Comparison of ENCODE assay signal across 8 cellular contexts in the genomic region with DNA sequence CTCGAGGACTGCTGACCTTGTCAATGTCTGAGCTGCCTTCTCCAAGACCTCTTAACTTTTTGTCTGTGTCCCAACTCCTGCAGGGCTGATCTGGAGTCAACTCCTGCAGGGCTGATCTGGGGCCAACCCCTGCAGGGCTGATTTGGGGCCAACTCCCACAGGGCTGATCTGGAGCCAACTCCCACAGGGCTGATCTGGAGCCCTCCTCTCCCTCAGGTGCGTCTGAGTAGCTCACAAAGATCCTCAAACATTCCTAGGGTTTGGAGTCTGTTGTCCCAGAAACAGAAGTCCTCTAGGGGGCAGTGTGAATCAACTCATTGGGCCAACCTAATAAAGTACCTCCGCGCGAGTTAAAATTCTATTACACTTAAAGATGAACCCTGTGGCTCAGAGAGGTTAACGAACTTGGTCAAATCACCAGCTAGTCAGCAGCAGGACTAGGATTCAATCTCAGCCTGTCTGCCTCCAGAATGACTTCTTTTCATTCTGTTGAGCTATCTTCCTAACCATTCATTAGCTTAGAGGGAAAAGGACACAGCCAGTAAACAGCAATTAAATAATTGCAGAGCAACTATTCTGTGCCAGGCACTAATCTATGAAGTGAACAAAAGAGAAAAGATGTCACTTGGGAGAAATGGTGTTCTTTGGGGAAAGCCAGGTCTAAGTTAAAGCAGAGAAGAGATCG. TPM values are rescaled to one million over a fixed set of nuclear protein-coding genes. Genes with fewer than 3 reads are reported as not detected.
A peak's percentile ranks its signal among the peaks of the same experiment; 100 is the strongest.
DNase-seq lines count a peak whose midpoint lies in the region; ATAC-seq, FAIRE-seq and TF ChIP-seq lines count a peak whose summit lies in the region.

No MANE protein-coding gene starts in this region.

- H3K4me2 ChIP-seq in PC-3 (ENCODE audit: low read length), result peak overlapping the region; percentile 62

- H3K4me1 ChIP-seq in PC-3 (ENCODE audit: insufficient read depth, low read length), result peaks cover 31% of the 10 kb centered on the region

- no peaks in the 10 kb centered on the region for H3K79me2 ChIP-seq in PC-3 (ENCODE audit: low read length)

- no peak overlapping the region for H3K9ac ChIP-seq in PC-3 (ENCODE audit: low read length)

- peak; percentile 92 for ATAC-seq in PC-3
- peak; percentile 84 to 87 for ATAC-seq in activated T-cell treated with anti-CD3 and anti-CD28 coated beads, Interleukin-2, amount 50 U/mL, for 4 hours
- no peak for ATAC-seq in HG03521 (IDR thresholded peaks at IDR 0.05; ENCODE audit: unreplicated experiment)

- H3K27me3 ChIP-seq in PC-3 (ENCODE audit: low read length), result no peaks in the 10 kb centered on the region

- no peaks in the 10 kb centered on the region for H3K9me3 Mint-ChIP-seq in activated T-cell treated with anti-CD3 and anti-CD28 coated beads, Interleukin-2, amount 50 U/mL, for 4 hours

- POLR2A ChIA-PET in PC-3 (lab: Charles Lee; ENCODE audit: unreplicated experiment), result interaction anchor here (0.5 kb wide), 1 partner anchor 123 kb away, joined by 5 read pairs; no protein-coding TSS in a partner anchor

- H3K27ac ChIP-seq in PC-3 (ENCODE audit: low read length), result no peak overlapping the region

- H4K20me1 ChIP-seq in PC-3 (ENCODE audit: low read length), result no peaks in the 10 kb centered on the region

- H3K36me3 Mint-ChIP-seq in activated T-cell treated with anti-CD3 and anti-CD28 coated beads, Interleukin-2, amount 50 U/mL, for 4 hours (ENCODE audit: insufficient read depth), result no peaks in the 10 kb centered on the region

- H3K9me2 ChIP-seq in PC-3 (replicated peaks; ENCODE audit: low read length), result no peaks in the 10 kb centered on the region

- H3K36me3 ChIP-seq in PC-3 (ENCODE audit: low read depth, low read length), result no peaks in the 10 kb centered on the region

- H3K4me1 Mint-ChIP-seq in activated T-cell treated with anti-CD3 and anti-CD28 coated beads, Interleukin-2, amount 50 U/mL, for 4 hours (ENCODE audit: low read depth), result peaks cover 6% of the 10 kb centered on the region

- intact Hi-C loops in PC-3 (cut with micrococcal nuclease), result loop anchor here (1.0 to 5.0 kb wide), 5 partner anchors 37 to 260 kb away; a partner anchor contains a TSS

- FAIRE-seq in urothelium cell line (lab: Jason Lieb, UNC), result no peak

- H3K27me3 Mint-ChIP-seq in activated T-cell treated with anti-CD3 and anti-CD28 coated beads, Interleukin-2, amount 50 U/mL, for 4 hours (ENCODE audit: low read depth), result peaks cover 22% of the 10 kb centered on the region

- CTCF ChIA-PET in PC-3 (lab: Charles Lee), result interaction anchor here (0.6 to 1.6 kb wide), 15 partner anchors 9 to 530 kb away, joined by 3 to 34 read pairs (median 5); a partner anchor contains a TSS

- BruUV-seq in PC-3 (replicated peaks; lab: Mats Ljungman, UMichigan), result no TSS peak

- peak overlapping the region; percentile 76 for H2AFZ ChIP-seq in PC-3 (ENCODE audit: low read length)

- no peaks in the 10 kb centered on the region for H3K9me3 ChIP-seq in PC-3 (ENCODE audit: low read length)

- H3K4me3 ChIP-seq in LNCaP clone FGC (ENCODE audit: low read depth, low read length) (no peak overlapping the region), PC-3 (ENCODE audit: low read length) (no peak overlapping the region), fibroblast of villous mesenchyme (ENCODE audit: low read depth, low read length) (no peak overlapping the region)

- TF ChIP-seq CTCF in LNCaP clone FGC (IDR thresholded peaks at IDR 0.05; ENCODE audit: control insufficient read depth, extremely low read depth, insufficient read depth), result peak; percentile 89
- TF ChIP-seq CTCF in PC-3 (conservative IDR thresholded peaks at IDR 0.05; ENCODE audit: low read depth, low read length), result peak; percentile 88
- peak; percentile 81 for TF ChIP-seq CTCF in fibroblast of villous mesenchyme (IDR thresholded peaks at IDR 0.05; ENCODE audit: insufficient read depth, low read depth, low read length)

- H3K4me3 Mint-ChIP-seq in activated T-cell treated with anti-CD3 and anti-CD28 coated beads, Interleukin-2, amount 50 U/mL, for 4 hours, result no peak overlapping the region

- DNase-seq in DMS153 treated with DMSO at 0.1 percent for 48 hours (lab: John Stamatoyannopoulos, UW; ENCODE audit: unreplicated experiment) (peak; percentile 87), LNCaP clone FGC (ENCODE audit: low read depth) (peak; percentile 47), PC-3 (peak; percentile 91), fibroblast of villous mesenchyme (ENCODE audit: low read depth) (peak; percentile 72), nucleus accumbens (lab: John Stamatoyannopoulos, UW) (peak in 33 of 56 donors; percentile 2 to 61 (median 15)), urothelium cell line (ENCODE audit: low spot score) (peak; percentile 78)
- peak; percentile 39 for DNase-seq in activated T-cell treated with anti-CD3 and anti-CD28 coated beads, Interleukin-2, amount 50 U/mL, for 4 hours

- H3F3A ChIP-seq in PC-3 (ENCODE audit: low read length, unreplicated experiment), result no peaks in the 10 kb centered on the region

RNA-seq across cellular contexts. Expression of a gene that starts 17.2 kb away (rescaled TPM):
- total RNA-seq in PC-3 (2014; rRNA removed), result 14.7 and 15.1 TPM in 2 replicates
- 10 to 100 TPM in 2 of 3 donors, 1 to 10 TPM in 1; 9.0 to 12.3 (median 11.0) TPM for total RNA-seq in activated T-cell treated with anti-CD3 and anti-CD28 coated beads, Interleukin-2, amount 50 U/mL, for 4 hours
- 20.3 and 26.3 TPM in 2 replicates for total RNA-seq in fibroblast of villous mesenchyme

RNA-seq across cellular contexts. Expression of a gene that starts 47.0 kb away (rescaled TPM):
- total RNA-seq in PC-3 (2014; rRNA removed), result 63.9 and 72.9 TPM in 2 replicates
- 100 to 1,000 TPM in 2 of 3 donors, 10 to 100 TPM in 1; 96.8 to 118 (median 109) TPM for total RNA-seq in activated T-cell treated with anti-CD3 and anti-CD28 coated beads, Interleukin-2, amount 50 U/mL, for 4 hours
- 38.3 and 70.8 TPM in 2 replicates for total RNA-seq in fibroblast of villous mesenchyme

Comparison
In these comparisons a context has a peak if more than half of its experiments do, and no peak if none do; other contexts are left out.
1. DNase-seq: peak in every context shown above with its lines; median percentile 91 in PC-3; 87 in DMS153 treated with DMSO at 0.1 percent for 48 hours; 78 in urothelium cell line; 72 in fibroblast of villous mesenchyme; 47 in LNCaP clone FGC; 39 in activated T-cell treated with anti-CD3 and anti-CD28 coated beads, Interleukin-2, amount 50 U/mL, for 4 hours; 15 in nucleus accumbens.